ENCODE assay signal across 32 cellular contexts in genomic region chr11:112368402-112368801, GRCh38.
"Had no signal": no experiment of that assay in that cellular context is flagged by ENCODE, and none has a peak within 500 bp of the region (broad histone marks: within the 10 kb centered on the region; RNA-seq: fewer than 3 reads in every experiment).

No MANE protein-coding gene starts in this region.

- H3K27me3 Mint-ChIP-seq: activated CD4-positive, alpha-beta memory T cell treated with anti-CD3 and anti-CD28 coated beads for 36 hours; activated naive CD8-positive, alpha-beta T cell treated with anti-CD3 and anti-CD28 coated beads, Interleukin-2, amount 10 ng/mL, durations not matched to agents 7 days and 5 days; naive B cell; stimulated activated naive CD8-positive, alpha-beta T cell treated with anti-CD3 and anti-CD28 coated beads, Interleukin-15, amount 100 ng/mL, for 72 hours; T-helper 17 cell had no signal

- ATAC-seq: gastrocnemius medialis; left cardiac atrium; left ventricle myocardium superior; stimulated activated effector memory CD8-positive, alpha-beta T cell treated with anti-CD3 and anti-CD28 coated beads, Interleukin-12 subunit alpha, Interleukin-12 subunit beta, amount 100 ng/mL, for 72 hours; stimulated activated naive CD8-positive, alpha-beta T cell treated with anti-CD3 and anti-CD28 coated beads, Interleukin-15, amount 100 ng/mL, for 72 hours; T-helper 17 cell had no signal

- H3K4me1 Mint-ChIP-seq: activated CD4-positive, alpha-beta T cell treated with anti-CD3 and anti-CD28 coated beads, Interleukin-2, amount 10 ng/mL, durations not matched to agents 24 days and 14 days; activated naive CD8-positive, alpha-beta T cell treated with anti-CD3 and anti-CD28 coated beads, Interleukin-2, amount 10 ng/mL, durations not matched to agents 7 days and 5 days; naive B cell; stimulated activated effector memory CD8-positive, alpha-beta T cell treated with anti-CD3 and anti-CD28 coated beads, Interleukin-12 subunit alpha, Interleukin-12 subunit beta, amount 100 ng/mL, for 72 hours; stimulated activated naive CD8-positive, alpha-beta T cell treated with anti-CD3 and anti-CD28 coated beads, Interleukin-15, amount 100 ng/mL, for 72 hours had no signal

- H3K4me3 Mint-ChIP-seq: activated CD4-positive, alpha-beta memory T cell treated with anti-CD3 and anti-CD28 coated beads for 36 hours; activated CD4-positive, alpha-beta T cell treated with anti-CD3 and anti-CD28 coated beads, Interleukin-2, amount 10 ng/mL, durations not matched to agents 24 days and 14 days; activated naive CD4-positive, alpha-beta T cell treated with anti-CD3 and anti-CD28 coated beads for 36 hours; activated naive CD8-positive, alpha-beta T cell treated with anti-CD3 and anti-CD28 coated beads, Interleukin-2, amount 10 ng/mL, durations not matched to agents 7 days and 5 days; activated T-helper 1 cell treated with anti-CD3 and anti-CD28 coated beads, Interleukin-12 subunit alpha, Interleukin-12 subunit beta, Interleukin-2, Interleukin-4 antibody, amounts not matched to agents 30 ng/mL and 10 ng/mL and 1 ng/mL, durations not matched to agents 14 hours and 24 hours and 36 hours; brain; endodermal cell; mesothelial cell of epicardium; nephron progenitor cell; stimulated activated effector memory CD8-positive, alpha-beta T cell treated with anti-CD3 and anti-CD28 coated beads, Interleukin-12 subunit alpha, Interleukin-12 subunit beta, amount 100 ng/mL, for 72 hours; stimulated activated naive CD8-positive, alpha-beta T cell treated with anti-CD3 and anti-CD28 coated beads, Interleukin-15, amount 100 ng/mL, for 72 hours; T-helper 17 cell; type B pancreatic cell had no signal

- H3K27ac ChIP-seq: ascending aorta, gastrocnemius medialis, ovary, sigmoid colon, uterus had no signal

- DNase-seq: activated CD4-positive, alpha-beta memory T cell treated with anti-CD3 and anti-CD28 coated beads for 36 hours; activated CD4-positive, alpha-beta T cell treated with anti-CD3 and anti-CD28 coated beads, Interleukin-2, amount 10 ng/mL, durations not matched to agents 24 days and 14 days; activated CD4-positive, CD25-positive, alpha-beta regulatory T cell treated with anti-CD3 and anti-CD28 coated beads, Interleukin-2, amount 50 U/mL, for 72 hours; activated CD8-positive, alpha-beta memory T cell treated with anti-CD3 and anti-CD28 coated beads, Interleukin-2, amount 50 U/mL, for 4 hours; activated effector memory CD4-positive, alpha-beta T cell treated with anti-CD3 and anti-CD28 coated beads, Interleukin-2, amount 50 U/mL, for 16 hours; activated naive CD4-positive, alpha-beta T cell treated with anti-CD3 and anti-CD28 coated beads for 36 hours; activated naive CD8-positive, alpha-beta T cell treated with anti-CD3 and anti-CD28 coated beads, Interleukin-2, amount 10 ng/mL, durations not matched to agents 7 days and 5 days; activated T-cell treated with anti-CD3 and anti-CD28 coated beads, Interleukin-2, amount 50 U/mL, for 1 hour; endodermal cell; gastrocnemius medialis; glutamatergic neuron; left cardiac atrium; left ventricle myocardium superior; naive B cell; nephron progenitor cell; ovary; retina; sigmoid colon; small intestine; stimulated activated CD4-positive, alpha-beta T cell treated with anti-CD3 and anti-CD28 coated beads, Interleukin-4, amount 100 ng/mL, for 24 hours; stimulated activated naive CD8-positive, alpha-beta T cell treated with anti-CD3 and anti-CD28 coated beads, Interleukin-15, amount 100 ng/mL, for 72 hours; substantia nigra; T-helper 17 cell; T1000; uterus had no signal

- H3K4me1 ChIP-seq: ascending aorta, gastrocnemius medialis had no signal

- H3K27ac Mint-ChIP-seq: activated CD4-positive, alpha-beta memory T cell treated with anti-CD3 and anti-CD28 coated beads for 36 hours; activated CD4-positive, alpha-beta T cell treated with anti-CD3 and anti-CD28 coated beads, Interleukin-2, amount 10 ng/mL, durations not matched to agents 24 days and 14 days; activated naive CD4-positive, alpha-beta T cell treated with anti-CD3 and anti-CD28 coated beads for 36 hours; activated naive CD8-positive, alpha-beta T cell treated with anti-CD3 and anti-CD28 coated beads, Interleukin-2, amount 10 ng/mL, durations not matched to agents 7 days and 5 days; activated T-helper 1 cell treated with anti-CD3 and anti-CD28 coated beads, Interleukin-12 subunit alpha, Interleukin-12 subunit beta, Interleukin-2, Interleukin-4 antibody, amounts not matched to agents 30 ng/mL and 10 ng/mL and 1 ng/mL, durations not matched to agents 14 hours and 24 hours and 36 hours; endodermal cell; mesothelial cell of epicardium; naive B cell; nephron progenitor cell; progenitor cell of endocrine pancreas; stimulated activated effector memory CD8-positive, alpha-beta T cell treated with anti-CD3 and anti-CD28 coated beads, Interleukin-12 subunit alpha, Interleukin-12 subunit beta, amount 100 ng/mL, for 72 hours; T-helper 17 cell; type B pancreatic cell had no signal

- H3K9me3 Mint-ChIP-seq: activated CD4-positive, alpha-beta T cell treated with anti-CD3 and anti-CD28 coated beads, Interleukin-2, amount 10 ng/mL, durations not matched to agents 24 days and 14 days; activated naive CD4-positive, alpha-beta T cell treated with anti-CD3 and anti-CD28 coated beads for 36 hours; activated T-helper 1 cell treated with anti-CD3 and anti-CD28 coated beads, Interleukin-12 subunit alpha, Interleukin-12 subunit beta, Interleukin-2, Interleukin-4 antibody, amounts not matched to agents 30 ng/mL and 10 ng/mL and 1 ng/mL, durations not matched to agents 14 hours and 24 hours and 36 hours; stimulated activated effector memory CD8-positive, alpha-beta T cell treated with anti-CD3 and anti-CD28 coated beads, Interleukin-12 subunit alpha, Interleukin-12 subunit beta, amount 100 ng/mL, for 72 hours; stimulated activated naive CD8-positive, alpha-beta T cell treated with anti-CD3 and anti-CD28 coated beads, Interleukin-15, amount 100 ng/mL, for 72 hours had no signal

- H3K36me3 Mint-ChIP-seq: brain; stimulated activated effector memory CD8-positive, alpha-beta T cell treated with anti-CD3 and anti-CD28 coated beads, Interleukin-12 subunit alpha, Interleukin-12 subunit beta, amount 100 ng/mL, for 72 hours; type B pancreatic cell had no signal

- H3K27me3 ChIP-seq: ascending aorta, gastrocnemius medialis, ovary, sigmoid colon, uterus had no signal

- H3K4me3 ChIP-seq: ascending aorta, gastrocnemius medialis, ovary, sigmoid colon, uterus had no signal

- H3K36me3 ChIP-seq: gastrocnemius medialis, ovary, sigmoid colon, uterus had no signal

- H3K9me3 ChIP-seq: ascending aorta, gastrocnemius medialis, ovary, sigmoid colon, uterus had no signal
